ENCODE assay signal across 8 cellular contexts in the genomic region with DNA sequence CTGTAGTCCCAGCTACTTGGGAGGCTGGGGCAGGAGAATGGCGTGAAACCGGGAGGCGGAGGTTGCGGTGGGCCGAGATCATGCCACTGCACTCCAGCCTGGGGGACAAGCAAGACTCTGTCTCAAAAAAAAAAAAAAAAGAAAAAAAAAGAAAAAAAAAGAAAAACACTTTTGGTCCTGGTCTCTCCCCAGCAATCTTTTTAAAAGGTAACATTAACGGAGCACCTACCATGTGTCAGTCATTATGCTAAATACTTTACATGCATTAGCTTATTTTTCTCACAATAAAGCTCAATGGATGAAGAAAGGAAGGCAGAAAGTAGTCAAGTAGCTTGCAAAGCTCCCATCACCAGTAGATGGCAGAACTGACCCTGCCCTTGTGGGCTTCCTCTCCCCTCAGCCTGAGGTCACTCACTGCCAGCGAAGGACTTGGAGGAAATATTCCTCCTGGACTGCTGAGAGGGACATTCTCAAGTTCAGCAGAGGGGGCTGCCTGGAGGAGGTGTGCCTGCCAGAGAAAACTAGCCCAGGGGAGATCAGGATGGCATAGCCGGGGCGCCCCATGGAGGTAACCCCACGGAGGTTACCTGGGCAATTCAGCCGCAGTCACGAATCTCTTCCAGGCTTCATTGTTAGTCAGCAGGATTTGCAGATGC. TPM values are rescaled to one million over a fixed set of nuclear protein-coding genes. Genes with fewer than 3 reads are reported as not detected.
A peak's percentile ranks its signal among the peaks of the same experiment; 100 is the strongest.
DNase-seq lines count a peak whose midpoint lies in the region; ATAC-seq, FAIRE-seq and TF ChIP-seq lines count a peak whose summit lies in the region.

No MANE protein-coding gene starts in this region.

- H3K4me3 Mint-ChIP-seq in HFFc6, result peak overlapping the region; percentile 34; the same call in 1 of the 2 replicates
- no peak overlapping the region for H3K4me3 Mint-ChIP-seq in stimulated activated naive B cell treated with anti-CD40 and anti-IgM and Interleukin-4, amounts not matched to agents 10 μg/mL and 1 μg/mL and 100 μg/mL, for 72 hours

- no peaks in the 10 kb centered on the region for H3K36me3 Mint-ChIP-seq in HFFc6 (ENCODE audit: low read depth)
- peaks cover 24 to 28% of the 10 kb centered on the region in 2 donors for H3K36me3 Mint-ChIP-seq in stimulated activated naive B cell treated with anti-CD40 and anti-IgM and Interleukin-4, amounts not matched to agents 10 μg/mL and 1 μg/mL and 100 μg/mL, for 72 hours

- H3K9me3 ChIP-seq in kidney (ENCODE audit: control insufficient read depth in 1 of 2, low read length in 2 of 2), result no peaks in the 10 kb centered on the region

- TF ChIP-seq CTCF in HFFc6 (IDR thresholded peaks at IDR 0.05) (peak; percentile 83), kidney (IDR thresholded peaks at IDR 0.05; ENCODE audit: borderline replicate concordance, extremely low read depth, insufficient read depth) (peak; percentile 53)

- H3K27ac Mint-ChIP-seq in HFFc6, result peak overlapping the region; percentile 25; the same call in 1 of the 2 replicates
- peak overlapping the region; percentile 42 for H3K27ac Mint-ChIP-seq in stimulated activated naive B cell treated with anti-CD40 and anti-IgM and Interleukin-4, amounts not matched to agents 10 μg/mL and 1 μg/mL and 100 μg/mL, for 72 hours

- intact Hi-C loops in kidney (cut with DNase I), result no loop called here

- no peak overlapping the region for H3K4me3 ChIP-seq in kidney (ENCODE audit: low read length in 2 of 2)

- H3K27ac ChIP-seq in kidney (ENCODE audit: low read depth in 2 of 2, low read length in 2 of 2), result no peak overlapping the region

- ATAC-seq in stimulated activated naive B cell treated with anti-CD40 and anti-IgM and Interleukin-4, amounts not matched to agents 10 μg/mL and 1 μg/mL and 100 μg/mL, for 72 hours (replicated peaks), result peak; percentile 78 to 84
- ATAC-seq in GM19351 (IDR thresholded peaks at IDR 0.05; ENCODE audit: unreplicated experiment) (no peak), GM21360 (IDR thresholded peaks at IDR 0.05; ENCODE audit: unreplicated experiment) (no peak)

- no peaks in the 10 kb centered on the region for H3K9me3 Mint-ChIP-seq in HFFc6
- no peaks in the 10 kb centered on the region for H3K9me3 Mint-ChIP-seq in stimulated activated naive B cell treated with anti-CD40 and anti-IgM and Interleukin-4, amounts not matched to agents 10 μg/mL and 1 μg/mL and 100 μg/mL, for 72 hours

- H3K4me1 Mint-ChIP-seq in HFFc6 (ENCODE audit: low read depth), result peaks cover 16% of the 10 kb centered on the region
- peaks cover 6 to 8% of the 10 kb centered on the region in 2 donors for H3K4me1 Mint-ChIP-seq in stimulated activated naive B cell treated with anti-CD40 and anti-IgM and Interleukin-4, amounts not matched to agents 10 μg/mL and 1 μg/mL and 100 μg/mL, for 72 hours

- H3K36me3 ChIP-seq in kidney (ENCODE audit: control insufficient read depth in 1 of 2, insufficient read depth in 2 of 2, low read length in 2 of 2), result no peaks in the 10 kb centered on the region

- no peak overlapping the region for H3K9ac ChIP-seq in kidney (ENCODE audit: low read length in 2 of 2)

- peak; percentile 84 for FAIRE-seq in kidney (lab: Jason Lieb, UNC)

- DNase-seq in DMS 273 treated with DMSO at 0.1 percent for 48 hours (lab: John Stamatoyannopoulos, UW), result peak; percentile 1
- peak; percentile 62 for DNase-seq in HFFc6
- DNase-seq in RPMI8226, result peak; percentile 51
- DNase-seq in central memory CD4-positive, alpha-beta T cell, result peak; percentile 16
- peak; percentile 85 for DNase-seq in kidney
- DNase-seq in stimulated activated naive B cell treated with anti-CD40 and anti-IgM and Interleukin-4, amounts not matched to agents 10 μg/mL and 1 μg/mL and 100 μg/mL, for 72 hours, result no peak

- peaks cover 5 to 12% of the 10 kb centered on the region in 2 donors for H3K4me1 ChIP-seq in kidney (ENCODE audit: control insufficient read depth in 1 of 2, insufficient read depth in 1 of 2, low read depth in 1 of 2, low read length in 2 of 2)

- H3K27me3 Mint-ChIP-seq in HFFc6 (ENCODE audit: insufficient read depth), result peaks cover 32% of the 10 kb centered on the region
- H3K27me3 Mint-ChIP-seq in stimulated activated naive B cell treated with anti-CD40 and anti-IgM and Interleukin-4, amounts not matched to agents 10 μg/mL and 1 μg/mL and 100 μg/mL, for 72 hours, result no peaks in the 10 kb centered on the region

RNA-seq across cellular contexts. Expression of gene APOL3, which starts 15.5 kb away (rescaled TPM):
- total RNA-seq in HFFc6 (2021; fragmentation: NEBNext Ultra II Directional; extraction: Animal tissue kit (Norgen Biotek cat#: 25700)), result 1 to 10 TPM; 1.0 to 2.3 (median 2.2) TPM
- total RNA-seq in kidney, result 43.7 TPM
- 25.1 TPM for polyA plus RNA-seq in kidney (ENCODE audit: insufficient read depth, low read depth, low replicate concordance)

RNA-seq across cellular contexts. Expression of gene APOL4, which starts 56.6 kb away (rescaled TPM):
- not detected for total RNA-seq in HFFc6 (2021; fragmentation: NEBNext Ultra II Directional; extraction: Animal tissue kit (Norgen Biotek cat#: 25700))
- 8.7 TPM for total RNA-seq in kidney
- 6.1 TPM for polyA plus RNA-seq in kidney (ENCODE audit: insufficient read depth, low read depth, low replicate concordance)

Comparison
In these comparisons a context has a peak if more than half of its experiments do, and no peak if none do; other contexts are left out.
1. ATAC-seq: peak in stimulated activated naive B cell treated with anti-CD40 and anti-IgM and Interleukin-4, amounts not matched to agents 10 μg/mL and 1 μg/mL and 100 μg/mL, for 72 hours (2 of 2); none in GM19351 (single experiment) and GM21360 (single experiment).
2. RNA of gene APOL3, which starts 15.5 kb away (total RNA-seq): 43.7 TPM in kidney (single experiment); 1.0 to 2.3 TPM in HFFc6; every median in the first group is over 10 times any median in the second.